ENCODE assay signal across 11 cellular contexts in the genomic region with DNA sequence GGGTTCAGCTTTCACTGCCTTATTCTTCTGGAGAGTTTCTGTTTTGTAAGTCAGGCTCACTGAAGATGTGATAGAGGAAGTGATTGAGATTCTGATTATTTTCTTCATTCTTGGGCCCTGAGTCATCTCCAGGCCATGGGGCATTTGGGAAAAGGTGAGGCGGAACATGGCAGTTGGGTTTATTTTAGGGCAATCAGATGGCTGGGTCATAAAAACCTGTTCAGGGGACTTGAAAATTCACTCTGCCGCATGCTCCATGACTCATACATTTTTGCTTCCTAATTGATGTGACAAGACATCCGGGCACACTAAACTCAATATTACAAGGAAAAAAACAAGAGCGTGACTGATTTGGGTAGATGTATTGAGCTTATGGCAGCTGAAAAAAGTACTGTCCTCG.
DNase-seq lines count a peak whose midpoint lies in the region; ATAC-seq, FAIRE-seq and TF ChIP-seq lines count a peak whose summit lies in the region.
"Had no signal": no experiment of that assay in that cellular context is flagged by ENCODE, and none has a peak within 500 bp of the region (broad histone marks: within the 10 kb centered on the region; RNA-seq: fewer than 3 reads in every experiment).

No MANE protein-coding gene starts in this region.

- TF ChIP-seq EP300 in gastroesophageal sphincter (IDR thresholded peaks at IDR 0.05) = no peak

- H4K20me1 ChIP-seq in fibroblast of lung (ENCODE audit: control insufficient read depth, extremely low read depth, insufficient read depth, low read length) = no peaks in the 10 kb centered on the region

- peak overlapping the region; percentile 33 for H3K4me2 ChIP-seq in fibroblast of lung (ENCODE audit: extremely low read depth, insufficient read depth, low read length)

- no peak overlapping the region for H3K4me3 ChIP-seq in SJCRH30
- H3K4me3 ChIP-seq in fibroblast of lung (replicated peaks in 1 of 4; ENCODE audit: control extremely low read depth in 1 of 4, insufficient read depth in 1 of 4, low read depth in 3 of 4, low read length in 4 of 4) = no peak overlapping the region
- no peak overlapping the region for H3K4me3 ChIP-seq in retinal pigment epithelial cell (ENCODE audit: low read length)
- H3K4me3 ChIP-seq in gastroesophageal sphincter = no peak overlapping the region

- peaks cover 38% of the 10 kb centered on the region for H3K4me1 ChIP-seq in SJCRH30
- peaks cover 15% of the 10 kb centered on the region for H3K4me1 ChIP-seq in fibroblast of lung (ENCODE audit: control insufficient read depth, extremely low read depth, insufficient read depth, low read length)
- H3K4me1 ChIP-seq in gastroesophageal sphincter = peaks cover 9 to 35% (median 14%) of the 10 kb centered on the region in 3 donors

- H3K9ac ChIP-seq in fibroblast of lung (ENCODE audit: insufficient read depth, low read length) = no peak overlapping the region

- no peaks in the 10 kb centered on the region for H3K79me2 ChIP-seq in fibroblast of lung (ENCODE audit: control insufficient read depth, insufficient read depth, low read length)

- no peak for ATAC-seq in gastroesophageal sphincter
- ATAC-seq: activated CD4-positive, CD25-positive, alpha-beta regulatory T cell treated with anti-CD3 and anti-CD28 coated beads, Interleukin-2, amount 50 U/mL, for 24 hours had no signal

- H3K27me3 ChIP-seq in SJCRH30 (no peaks in the 10 kb centered on the region), fibroblast of lung (ENCODE audit: control insufficient read depth, insufficient read depth, low read length) (no peaks in the 10 kb centered on the region), gastroesophageal sphincter (no peaks in the 10 kb centered on the region)

- TF ChIP-seq POLR2A in H54 (IDR thresholded peaks at IDR 0.05; ENCODE audit: low read depth, low read length) (no peak), gastroesophageal sphincter (IDR thresholded peaks at IDR 0.05) (no peak)

- H3K27ac ChIP-seq in SJCRH30 (peak overlapping the region; percentile 95), fibroblast of lung (ENCODE audit: insufficient read depth, low read length) (no peak overlapping the region), gastroesophageal sphincter (peak overlapping the region in 1 of 4 donors; percentile 4)

- FAIRE-seq in H54 (lab: Jason Lieb, UNC) (peak; percentile 98), GM19239 (lab: Jason Lieb, UNC) (no peak)
- FAIRE-seq: islet of Langerhans had no signal

- DNase-seq in H54 (ENCODE audit: insufficient read length, low spot score) = peak; percentile 78
- peak; percentile 62 to 85 for DNase-seq in SJCRH30
- DNase-seq in fibroblast of lung (ENCODE audit: low read depth in 2 of 2) = peak; percentile 70 to 77
- peak; percentile 65 for DNase-seq in retinal pigment epithelial cell (ENCODE audit: low read depth)
- DNase-seq in GM19239 (ENCODE audit: insufficient read length, low spot score) = no peak
- no peak for DNase-seq in HUDEP-2 (lab: John Stamatoyannopoulos, UW; ENCODE audit: unreplicated experiment in 76 of 76)
- no peak for DNase-seq in KG1 (lab: John Stamatoyannopoulos, UW)
- DNase-seq: NCI-H446 had no signal

- no peak overlapping the region for H2AFZ ChIP-seq in fibroblast of lung (ENCODE audit: low read length)

- H3K9me3 ChIP-seq in SJCRH30 (replicated peaks) (no peaks in the 10 kb centered on the region), fibroblast of lung (ENCODE audit: control insufficient read depth, insufficient read depth, low read depth, low read length) (no peaks in the 10 kb centered on the region), gastroesophageal sphincter (no peaks in the 10 kb centered on the region)

- H3K36me3 ChIP-seq in SJCRH30 (no peaks in the 10 kb centered on the region), fibroblast of lung (ENCODE audit: control insufficient read depth, insufficient read depth, low read length) (no peaks in the 10 kb centered on the region), gastroesophageal sphincter (no peaks in the 10 kb centered on the region)

- 35 to 40% methylated on average over 5 of the region's 5 CpGs for WGBS in gastroesophageal sphincter (ENCODE audit: low coverage in 1 of 2), 2 donors

- TF ChIP-seq CTCF in fibroblast of lung (conservative IDR thresholded peaks at IDR 0.05 in 1 of 2, IDR thresholded peaks at IDR 0.05 in 1 of 2; ENCODE audit: low read depth in 1 of 2, low read length in 2 of 2) (no peak), retinal pigment epithelial cell (conservative IDR thresholded peaks at IDR 0.05; ENCODE audit: low read depth, low read length) (no peak), gastroesophageal sphincter (IDR thresholded peaks at IDR 0.05) (no peak)

Comparison
In these comparisons a context has a peak if more than half of its experiments do, and no peak if none do; other contexts are left out.
1. DNase-seq: peak in H54 (single experiment), SJCRH30 (2 of 2), fibroblast of lung (2 of 2) and retinal pigment epithelial cell (single experiment); none in GM19239 (single experiment), HUDEP-2 (0 of 76) and KG1 (single experiment).